ENCODE assay signal across 14 cellular contexts in the genomic region with DNA sequence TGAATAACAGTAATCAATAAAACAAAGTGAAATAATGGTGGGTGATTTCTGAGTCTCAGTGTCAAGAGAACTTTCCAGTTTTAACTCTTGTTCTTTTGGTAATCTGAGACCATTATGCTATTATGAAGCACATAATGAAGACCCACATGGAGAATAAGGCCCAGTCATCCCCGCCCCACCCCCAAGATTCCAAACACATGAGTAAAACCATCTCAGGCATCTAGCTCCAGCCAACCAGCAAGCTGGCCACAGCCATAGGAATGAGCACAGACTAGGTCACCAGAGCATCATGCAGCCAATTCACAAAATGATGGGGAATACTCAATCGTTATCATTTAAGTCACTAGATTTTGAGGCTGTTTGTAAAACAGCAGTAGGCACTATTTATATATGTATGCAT.
DNase-seq lines count a peak whose midpoint lies in the region; ATAC-seq, FAIRE-seq and TF ChIP-seq lines count a peak whose summit lies in the region.
"Had no signal": no experiment of that assay in that cellular context is flagged by ENCODE, and none has a peak within 500 bp of the region (broad histone marks: within the 10 kb centered on the region; RNA-seq: fewer than 3 reads in every experiment).

No MANE protein-coding gene starts in this region.

- H3K4me3 ChIP-seq in HepG2 (replicated peaks in 1 of 3; ENCODE audit: insufficient read depth in 1 of 3, low read depth in 2 of 3, low read length in 3 of 3): no peak overlapping the region
- H3K4me3 ChIP-seq in right lobe of liver: no peak overlapping the region
- H3K4me3 ChIP-seq: PC-9, skin epidermis, uterus had no signal

- no peak overlapping the region for H2AFZ ChIP-seq in HepG2 (ENCODE audit: low read length)
- H2AFZ ChIP-seq: PC-9 had no signal

- no peaks in the 10 kb centered on the region; the same call in 1 of the 2 replicates for H3K9me3 ChIP-seq in HepG2 (ENCODE audit: low read length)
- H3K9me3 ChIP-seq in right lobe of liver: no peaks in the 10 kb centered on the region
- H3K9me3 ChIP-seq: uterus had no signal

- no peak for TF ChIP-seq RAD21 in HepG2 (CRISPR knock-in tag; IDR thresholded peaks at IDR 0.05)

- CTCF ChIA-PET in HepG2 (lab: Yijun Ruan, JAX; ENCODE audit: low intra/inter-chr PET ratio, low total read pairs): no interaction called here

- no TSS peak for BruUV-seq in HepG2 (replicated peaks; lab: Mats Ljungman, UMichigan)

- intact Hi-C loops in HepG2 (cut with micrococcal nuclease; ENCODE audit: unreplicated experiment): no loop called here
- intact Hi-C loops in right lobe of liver (cut with DNase I): no loop called here

- in situ Hi-C loops in HepG2 (cut with HindIII; ENCODE audit: extremely low pct_ligation_motif_present, low pct_unique_long_range_greater_than_20kb): no loop called here
- in situ Hi-C loops in SK-MEL-5 (cut with HindIII; ENCODE audit: low pct_unique_long_range_greater_than_20kb, low sequenced_read_pairs): no loop called here

- H3K4me2 ChIP-seq in HepG2 (ENCODE audit: low read depth, low read length): no peak overlapping the region
- H3K4me2 ChIP-seq: PC-9 had no signal

- DNase-seq in HepG2 (ENCODE audit: low spot score) (peak; percentile 2), right lobe of liver (no peak), SK-MEL-5 (ENCODE audit: low read depth, low spot score) (peak; percentile 31), foreskin melanocyte (peak; percentile 70), SHP77 treated with DMSO at 0.1 percent for 48 hours (lab: John Stamatoyannopoulos, UW) (no peak), NCI-H1436 treated with DMSO at 0.1 percent for 48 hours (lab: John Stamatoyannopoulos, UW) (no peak)
- DNase-seq: activated T-cell treated with anti-CD3 and anti-CD28 coated beads, Interleukin-2, amount 50 U/mL, for 48 hours; central memory CD4-positive, alpha-beta T cell; NCI-H187; uterus had no signal

- TF ChIP-seq EP300 in HepG2 (IDR thresholded peaks at IDR 0.05; ENCODE audit: low read depth in 2 of 2, low read length in 2 of 2): no peak
- no peak for TF ChIP-seq EP300 in HepG2 (CRISPR knock-in tag; IDR thresholded peaks at IDR 0.05; ENCODE audit: borderline replicate concordance)

- H3K4me1 ChIP-seq in HepG2 (ENCODE audit: insufficient read depth, low read length): no peaks in the 10 kb centered on the region
- no peaks in the 10 kb centered on the region for H3K4me1 ChIP-seq in right lobe of liver
- H3K4me1 ChIP-seq: uterus had no signal

- no peak for TF ChIP-seq CTCF in HepG2 (CRISPR knock-in tag; IDR thresholded peaks at IDR 0.05)
- no peak for TF ChIP-seq CTCF in right lobe of liver (IDR thresholded peaks at IDR 0.05)

- POLR2A ChIA-PET in HepG2 (lab: Yijun Ruan, JAX): no interaction called here

- no peak overlapping the region for H3K27ac ChIP-seq in HepG2 (ENCODE audit: extremely low read length, insufficient read depth, low read length)
- H3K27ac ChIP-seq in right lobe of liver: no peak overlapping the region
- H3K27ac ChIP-seq: PC-9, skin epidermis, uterus had no signal

- WGBS in HepG2 (ENCODE audit: low lambda C conversion rate): 0% methylated on average over 2 of the region's 2 CpGs
- 39% methylated on average over 2 of the region's 2 CpGs for WGBS in right lobe of liver (ENCODE audit: insufficient coverage, low coverage, low lambda C conversion rate, missing lambda C conversion rate)

- ATAC-seq in HepG2: no peak
- no peak for ATAC-seq in right lobe of liver
- ATAC-seq in HG02588 (IDR thresholded peaks at IDR 0.05; ENCODE audit: unreplicated experiment): no peak
- no peak for ATAC-seq in GM18517 (IDR thresholded peaks at IDR 0.05; ENCODE audit: unreplicated experiment)

- no peaks in the 10 kb centered on the region for H3K79me2 ChIP-seq in HepG2 (ENCODE audit: insufficient read depth, low read length)

- no peak for FAIRE-seq in HepG2 (lab: Jason Lieb, UNC)

- H3K36me3 ChIP-seq in HepG2 (replicated peaks in 1 of 2; ENCODE audit: control insufficient read depth in 1 of 2, insufficient read depth in 2 of 2, low read length in 2 of 2) (no peaks in the 10 kb centered on the region), right lobe of liver (no peaks in the 10 kb centered on the region)
- H3K36me3 ChIP-seq: uterus had no signal

- TF ChIP-seq POLR2A in HepG2 (IDR thresholded peaks at IDR 0.05; ENCODE audit: insufficient read depth in 1 of 2, low read depth in 2 of 2, low read length in 2 of 2) (no peak), right lobe of liver (IDR thresholded peaks at IDR 0.05) (no peak)

- H4K20me1 ChIP-seq in HepG2 (ENCODE audit: insufficient read depth, low read length): no peaks in the 10 kb centered on the region

- H3K9ac ChIP-seq in HepG2 (ENCODE audit: insufficient read depth, low read depth, low read length): no peak overlapping the region

- H3K27me3 ChIP-seq in HepG2 (ENCODE audit: control insufficient read depth in 1 of 2, insufficient read depth in 2 of 2, low read length in 2 of 2) (no peaks in the 10 kb centered on the region), right lobe of liver (no peaks in the 10 kb centered on the region)
- H3K27me3 ChIP-seq: uterus had no signal

TF ChIP-seq in HepG2, 621 proteins besides CTCF, POLR2A, EP300 and RAD21:
- no peak for TF ChIP-seq ZNF274 (CRISPR knock-in tag; IDR thresholded peaks at IDR 0.05)
- TF ChIP-seq ZSCAN29 (CRISPR knock-in tag; conservative IDR thresholded peaks at IDR 0.05): no peak
- TF ChIP-seq NFKB2 (CRISPR knock-in tag; IDR thresholded peaks at IDR 0.05; ENCODE audit: borderline replicate concordance): no peak
- no peak for TF ChIP-seq CREB1 (IDR thresholded peaks at IDR 0.05)
- no peak for TF ChIP-seq CREB1 (CRISPR knock-in tag; IDR thresholded peaks at IDR 0.05)
- no peak for TF ChIP-seq NFE2 (CRISPR knock-in tag; IDR thresholded peaks at IDR 0.05)
- no peak for TF ChIP-seq TBX3 (IDR thresholded peaks at IDR 0.05; ENCODE audit: borderline replicate concordance)
- TF ChIP-seq HMG20B (CRISPR knock-in tag; conservative IDR thresholded peaks at IDR 0.05): no peak
- TF ChIP-seq SMAD1 (CRISPR knock-in tag; IDR thresholded peaks at IDR 0.05; ENCODE audit: borderline replicate concordance, low read depth): no peak
- no peak for TF ChIP-seq ZNF670 (CRISPR knock-in tag; IDR thresholded peaks at IDR 0.05; ENCODE audit: borderline replicate concordance)
- TF ChIP-seq, protein P1, sequence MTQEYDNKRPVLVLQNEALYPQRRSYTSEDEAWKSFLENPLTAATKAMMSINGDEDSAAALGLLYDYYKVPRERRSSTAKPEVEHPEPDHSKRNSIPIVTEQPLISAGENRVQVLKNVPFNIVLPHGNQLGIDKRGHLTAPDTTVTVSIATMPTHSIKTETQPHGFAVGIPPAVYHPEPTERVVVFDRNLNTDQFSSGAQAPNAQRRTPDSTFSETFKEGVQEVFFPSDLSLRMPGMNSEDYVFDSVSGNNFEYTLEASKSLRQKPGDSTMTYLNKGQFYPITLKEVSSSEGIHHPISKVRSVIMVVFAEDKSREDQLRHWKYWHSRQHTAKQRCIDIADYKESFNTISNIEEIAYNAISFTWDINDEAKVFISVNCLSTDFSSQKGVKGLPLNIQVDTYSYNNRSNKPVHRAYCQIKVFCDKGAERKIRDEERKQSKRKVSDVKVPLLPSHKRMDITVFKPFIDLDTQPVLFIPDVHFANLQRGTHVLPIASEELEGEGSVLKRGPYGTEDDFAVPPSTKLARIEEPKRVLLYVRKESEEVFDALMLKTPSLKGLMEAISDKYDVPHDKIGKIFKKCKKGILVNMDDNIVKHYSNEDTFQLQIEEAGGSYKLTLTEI (CRISPR knock-in tag; conservative IDR thresholded peaks at IDR 0.05): no peak
- TF ChIP-seq RORA (CRISPR knock-in tag; IDR thresholded peaks at IDR 0.05): no peak
- no peak for TF ChIP-seq TCF12 (IDR thresholded peaks at IDR 0.05)
- TF ChIP-seq TCF12 (CRISPR knock-in tag; IDR thresholded peaks at IDR 0.05): no peak
- TF ChIP-seq PHF21A (CRISPR knock-in tag; IDR thresholded peaks at IDR 0.05): no peak

Comparison
In these comparisons a context has a peak if more than half of its experiments do, and no peak if none do; other contexts are left out.
1. DNase-seq: peak in HepG2 (single experiment), SK-MEL-5 (single experiment) and foreskin melanocyte (single experiment); none in right lobe of liver (0 of 3), SHP77 treated with DMSO at 0.1 percent for 48 hours (single experiment) and NCI-H1436 treated with DMSO at 0.1 percent for 48 hours (single experiment).